Comparison of ENCODE assay signal across 17 cellular contexts in genomic region chr17:2909164-2909852, GRCh38.
DNase-seq lines count a peak whose midpoint lies in the region; ATAC-seq, FAIRE-seq and TF ChIP-seq lines count a peak whose summit lies in the region.
"Had no signal": no experiment of that assay in that cellular context is flagged by ENCODE, and none has a peak within 500 bp of the region (broad histone marks: within the 10 kb centered on the region; RNA-seq: fewer than 3 reads in every experiment).

No MANE protein-coding gene starts in this region.

- H3K27me3 ChIP-seq in CD4-positive, alpha-beta memory T cell (ENCODE audit: insufficient read depth, low read length), result no peaks in the 10 kb centered on the region
- H3K27me3 ChIP-seq in Peyer's patch, result no peaks in the 10 kb centered on the region
- H3K27me3 ChIP-seq in hepatocyte, result no peaks in the 10 kb centered on the region
- H3K27me3 ChIP-seq in pancreas, result no peaks in the 10 kb centered on the region
- no peaks in the 10 kb centered on the region for H3K27me3 ChIP-seq in brain microvascular endothelial cell (replicated peaks)
- no peaks in the 10 kb centered on the region for H3K27me3 ChIP-seq in suprapubic skin

- H4K20me1 ChIP-seq in hepatocyte (ENCODE audit: insufficient read depth, poor library complexity, severe bottlenecking), result no peaks in the 10 kb centered on the region

- no peak overlapping the region for H2AFZ ChIP-seq in hepatocyte

- peak overlapping the region in 4 of 7 donors; percentile 40 to 85 (median 66) for H3K27ac Mint-ChIP-seq in CD4-positive, alpha-beta memory T cell
- no peak overlapping the region for H3K27ac Mint-ChIP-seq in activated CD4-positive, alpha-beta T cell treated with anti-CD3 and anti-CD28 coated beads, Interleukin-2, amount 10 ng/mL, durations not matched to agents 7 days and 5 days
- H3K27ac Mint-ChIP-seq: activated CD4-positive, alpha-beta T cell treated with anti-CD3 and anti-CD28 coated beads, Interleukin-2, amount 10 ng/mL, durations not matched to agents 24 days and 14 days had no signal

- POLR2A ChIA-PET in CD4-positive, alpha-beta memory T cell (lab: Charles Lee; ENCODE audit: partially characterized antibody), result no interaction called here
- POLR2A ChIA-PET in activated CD4-positive, alpha-beta T cell treated with anti-CD3 and anti-CD28 coated beads, Interleukin-2, amount 10 ng/mL, durations not matched to agents 7 days and 5 days (lab: Charles Lee), result no interaction called here

- DNase-seq in CD4-positive, alpha-beta memory T cell, result no peak
- DNase-seq in Peyer's patch (peak in 2 of 3 donors; percentile 56 to 70), hepatocyte (ENCODE audit: low spot score) (peak; percentile 3), pancreas (peak in 1 of 6 donors; percentile 22), brain microvascular endothelial cell (no peak), suprapubic skin (ENCODE audit: low spot score in 2 of 2) (no peak)
- no peak for DNase-seq in activated CD4-positive, alpha-beta T cell treated with anti-CD3 and anti-CD28 coated beads, Interleukin-2, amount 10 ng/mL, durations not matched to agents 7 days and 5 days
- DNase-seq: activated CD4-positive, alpha-beta T cell treated with anti-CD3 and anti-CD28 coated beads, Interleukin-2, amount 10 ng/mL, durations not matched to agents 24 days and 14 days; activated naive CD4-positive, alpha-beta T cell; anterior cingulate cortex; NCI-H1092; NCI-H526 had no signal

- peaks cover 29 to 46% of the 10 kb centered on the region in 2 donors for H3K36me3 Mint-ChIP-seq in CD4-positive, alpha-beta memory T cell
- H3K36me3 Mint-ChIP-seq in activated CD4-positive, alpha-beta T cell treated with anti-CD3 and anti-CD28 coated beads, Interleukin-2, amount 10 ng/mL, durations not matched to agents 7 days and 5 days (ENCODE audit: low read depth), result peaks cover 19% of the 10 kb centered on the region

- H3K36me3 ChIP-seq in CD4-positive, alpha-beta memory T cell (ENCODE audit: insufficient read depth, low read length), result peaks cover 14% of the 10 kb centered on the region
- H3K36me3 ChIP-seq in Peyer's patch, result no peaks in the 10 kb centered on the region
- no peaks in the 10 kb centered on the region for H3K36me3 ChIP-seq in hepatocyte (replicated peaks; ENCODE audit: insufficient read depth, low read depth)
- H3K36me3 ChIP-seq in pancreas, result no peaks in the 10 kb centered on the region
- H3K36me3 ChIP-seq in brain microvascular endothelial cell (replicated peaks), result no peaks in the 10 kb centered on the region
- no peaks in the 10 kb centered on the region for H3K36me3 ChIP-seq in suprapubic skin

- H3K27ac ChIP-seq in CD4-positive, alpha-beta memory T cell (ENCODE audit: low read depth, low read length), result no peak overlapping the region
- H3K27ac ChIP-seq in Peyer's patch (peak overlapping the region in 2 of 4 donors; percentile 31 to 53), hepatocyte (no peak overlapping the region), pancreas (no peak overlapping the region), brain microvascular endothelial cell (no peak overlapping the region), suprapubic skin (no peak overlapping the region)
- H3K27ac ChIP-seq: KMS-11 had no signal

- CTCF ChIA-PET in CD4-positive, alpha-beta memory T cell (lab: Charles Lee; ENCODE audit: partially characterized antibody), result no interaction called here
- CTCF ChIA-PET in activated CD4-positive, alpha-beta T cell treated with anti-CD3 and anti-CD28 coated beads, Interleukin-2, amount 10 ng/mL, durations not matched to agents 7 days and 5 days (lab: Charles Lee), result interaction anchor here (0.6 kb wide), 1 partner anchor 1324 kb away, joined by 3 read pairs; no protein-coding TSS in a partner anchor

- intact Hi-C loops in CD4-positive, alpha-beta memory T cell (cut with micrococcal nuclease), result no loop called here
- intact Hi-C loops in pancreas (cut with DNase I), result loop anchor here in 1 of 3 donors (10.0 kb wide), 1 partner anchor 55 kb away; no protein-coding TSS in a partner anchor

- peak in 3 of 4 donors; percentile 19 to 44 (median 30) for ATAC-seq in pancreas
- no peak for ATAC-seq in HG02840 (IDR thresholded peaks at IDR 0.05; ENCODE audit: low FRiP score, unreplicated experiment)
- ATAC-seq: HCT116, right cardiac atrium had no signal

- TF ChIP-seq EP300 in suprapubic skin (IDR thresholded peaks at IDR 0.05), result no peak

- WGBS in hepatocyte (ENCODE audit: low lambda C conversion rate, missing lambda C conversion rate), result 71% methylated on average over 14 of the region's 14 CpGs
- 74 to 79% methylated on average over 14 of the region's 14 CpGs for WGBS in pancreas, 2 donors
- WGBS in suprapubic skin, result 63% methylated on average over 14 of the region's 14 CpGs

- no peaks in the 10 kb centered on the region for H3K27me3 Mint-ChIP-seq in CD4-positive, alpha-beta memory T cell
- no peaks in the 10 kb centered on the region for H3K27me3 Mint-ChIP-seq in activated CD4-positive, alpha-beta T cell treated with anti-CD3 and anti-CD28 coated beads, Interleukin-2, amount 10 ng/mL, durations not matched to agents 7 days and 5 days
- H3K27me3 Mint-ChIP-seq: activated CD4-positive, alpha-beta T cell treated with anti-CD3 and anti-CD28 coated beads, Interleukin-2, amount 10 ng/mL, durations not matched to agents 24 days and 14 days had no signal

- H3K79me2 ChIP-seq in hepatocyte, result no peaks in the 10 kb centered on the region

- in situ Hi-C loops in brain microvascular endothelial cell (cut with HindIII; ENCODE audit: low pct_ligation_motif_present, low sequenced_read_pairs), result no loop called here

- no peaks in the 10 kb centered on the region for H3K4me1 ChIP-seq in CD4-positive, alpha-beta memory T cell (ENCODE audit: insufficient read depth, low read length)
- H3K4me1 ChIP-seq in Peyer's patch, result peaks cover 0 to 8% (median 0%) of the 10 kb centered on the region in 4 donors
- no peaks in the 10 kb centered on the region for H3K4me1 ChIP-seq in hepatocyte (ENCODE audit: insufficient read depth)
- peaks cover 0 to 11% (median 0%) of the 10 kb centered on the region in 3 donors for H3K4me1 ChIP-seq in pancreas
- H3K4me1 ChIP-seq in suprapubic skin, result peaks cover 2% of the 10 kb centered on the region

- no peak for TF ChIP-seq POLR2A in Peyer's patch (IDR thresholded peaks at IDR 0.05)
- no peak for TF ChIP-seq POLR2A in suprapubic skin (IDR thresholded peaks at IDR 0.05)

- no peaks in the 10 kb centered on the region for H3K9me3 Mint-ChIP-seq in CD4-positive, alpha-beta memory T cell
- H3K9me3 Mint-ChIP-seq in activated CD4-positive, alpha-beta T cell treated with anti-CD3 and anti-CD28 coated beads, Interleukin-2, amount 10 ng/mL, durations not matched to agents 7 days and 5 days, result peaks cover 4% of the 10 kb centered on the region
- H3K9me3 Mint-ChIP-seq: activated CD4-positive, alpha-beta T cell treated with anti-CD3 and anti-CD28 coated beads, Interleukin-2, amount 10 ng/mL, durations not matched to agents 24 days and 14 days had no signal

- TF ChIP-seq CTCF in Peyer's patch (IDR thresholded peaks at IDR 0.05), result peak in 1 of 6 experiments; percentile 10
- TF ChIP-seq CTCF in hepatocyte (IDR thresholded peaks at IDR 0.05; ENCODE audit: poor library complexity), result no peak
- TF ChIP-seq CTCF in pancreas (IDR thresholded peaks at IDR 0.05), result no peak
- TF ChIP-seq CTCF in brain microvascular endothelial cell (IDR thresholded peaks at IDR 0.05; ENCODE audit: low read depth, low read length, missing control alignments), result no peak
- TF ChIP-seq CTCF in suprapubic skin (IDR thresholded peaks at IDR 0.05), result no peak

- peaks cover 19 to 33% (median 23%) of the 10 kb centered on the region in 4 donors for H3K4me1 Mint-ChIP-seq in CD4-positive, alpha-beta memory T cell
- H3K4me1 Mint-ChIP-seq in activated CD4-positive, alpha-beta T cell treated with anti-CD3 and anti-CD28 coated beads, Interleukin-2, amount 10 ng/mL, durations not matched to agents 7 days and 5 days, result peaks cover 6% of the 10 kb centered on the region
- H3K4me1 Mint-ChIP-seq: activated CD4-positive, alpha-beta T cell treated with anti-CD3 and anti-CD28 coated beads, Interleukin-2, amount 10 ng/mL, durations not matched to agents 24 days and 14 days had no signal

- no peak overlapping the region for H3K4me3 Mint-ChIP-seq in CD4-positive, alpha-beta memory T cell
- no peak overlapping the region for H3K4me3 Mint-ChIP-seq in activated CD4-positive, alpha-beta T cell treated with anti-CD3 and anti-CD28 coated beads, Interleukin-2, amount 10 ng/mL, durations not matched to agents 7 days and 5 days
- H3K4me3 Mint-ChIP-seq: activated CD4-positive, alpha-beta T cell treated with anti-CD3 and anti-CD28 coated beads, Interleukin-2, amount 10 ng/mL, durations not matched to agents 24 days and 14 days had no signal

- H3K9me3 ChIP-seq in CD4-positive, alpha-beta memory T cell (ENCODE audit: control insufficient read depth in 1 of 2, low read length in 2 of 2), result no peaks in the 10 kb centered on the region
- H3K9me3 ChIP-seq in Peyer's patch (no peaks in the 10 kb centered on the region), hepatocyte (ENCODE audit: low read depth) (no peaks in the 10 kb centered on the region), pancreas (no peaks in the 10 kb centered on the region), suprapubic skin (no peaks in the 10 kb centered on the region)

- H3K4me2 ChIP-seq in hepatocyte, result no peak overlapping the region
- H3K4me2 ChIP-seq: KMS-11 had no signal

- no peaks in the 10 kb centered on the region for H3K9me2 ChIP-seq in hepatocyte (replicated peaks; ENCODE audit: insufficient read depth)

- no peak for FAIRE-seq in pancreas (lab: Jason Lieb, UNC)
- FAIRE-seq: keratinocyte had no signal

- no peak overlapping the region for H3K4me3 ChIP-seq in CD4-positive, alpha-beta memory T cell (ENCODE audit: low read length in 2 of 2)
- H3K4me3 ChIP-seq in Peyer's patch (no peak overlapping the region), hepatocyte (no peak overlapping the region), pancreas (no peak overlapping the region), brain microvascular endothelial cell (ENCODE audit: low read depth, low read length) (no peak overlapping the region), suprapubic skin (no peak overlapping the region)

Comparison
In these comparisons a context has a peak if more than half of its experiments do, and no peak if none do; other contexts are left out.
1. DNase-seq: peak in Peyer's patch (2 of 3) and hepatocyte (single experiment); none in CD4-positive, alpha-beta memory T cell (0 of 5), brain microvascular endothelial cell (single experiment), activated CD4-positive, alpha-beta T cell treated with anti-CD3 and anti-CD28 coated beads, Interleukin-2, amount 10 ng/mL, durations not matched to agents 7 days and 5 days (single experiment) and suprapubic skin (0 of 2).